Comparison of ENCODE assay signal across 28 cellular contexts in genomic region chr3:193028283-193028682, GRCh38.
"Had no signal": no experiment of that assay in that cellular context is flagged by ENCODE, and none has a peak within 500 bp of the region (broad histone marks: within the 10 kb centered on the region; RNA-seq: fewer than 3 reads in every experiment).

No MANE protein-coding gene starts in this region.

- H3K4me3 ChIP-seq: ovary, psoas muscle, right lobe of liver, sigmoid colon, stomach, thoracic aorta, thyroid gland, transverse colon, upper lobe of right lung, uterus had no signal

- H3K9me3 Mint-ChIP-seq: naive thymus-derived CD4-positive, alpha-beta T cell; natural killer cell; nephron; stimulated activated effector memory CD8-positive, alpha-beta T cell treated with anti-CD3 and anti-CD28 coated beads, Interleukin-12 subunit alpha, Interleukin-12 subunit beta, amount 100 ng/mL, for 72 hours; stimulated activated naive B cell treated with anti-CD40 and anti-IgM and Interleukin-4, amounts not matched to agents 10 μg/mL and 1 μg/mL and 100 μg/mL, for 72 hours; stimulated activated naive CD8-positive, alpha-beta T cell treated with anti-CD3 and anti-CD28 coated beads, Interleukin-15, Interleukin-2, amounts not matched to agents 100 ng/mL and 50 ng/mL, for 24 hours; type B pancreatic cell had no signal

- H3K4me1 ChIP-seq: parathyroid adenoma, psoas muscle, right lobe of liver, sigmoid colon, stomach, thyroid gland, transverse colon, upper lobe of right lung, uterus had no signal

- DNase-seq: naive thymus-derived CD4-positive, alpha-beta T cell; natural killer cell; occipital lobe; ovary; posterior cingulate gyrus; psoas muscle; right cardiac atrium; right lobe of liver; sigmoid colon; small intestine; stimulated activated CD4-positive, alpha-beta T cell treated with anti-CD3 and anti-CD28 coated beads, Interleukin-15, amount 100 ng/mL, for 24 hours; stimulated activated CD4-positive, alpha-beta T cell treated with anti-CD3 and anti-CD28 coated beads, Interleukin-2, amount 100 ng/mL, for 24 hours; stimulated activated CD4-positive, alpha-beta T cell treated with anti-CD3 and anti-CD28 coated beads, Interleukin-2, amount 100 ng/mL, for 48 hours; stimulated activated CD4-positive, alpha-beta T cell treated with anti-CD3 and anti-CD28 coated beads, Interleukin-4, amount 100 ng/mL, for 24 hours; stimulated activated naive B cell treated with anti-CD40 and anti-IgM and Interleukin-4, amounts not matched to agents 10 μg/mL and 1 μg/mL and 100 μg/mL, for 72 hours; stimulated activated naive CD4-positive, alpha-beta T cell treated with Interleukin-2 at 50 U/mL for 16 hours; stomach; thyroid gland; transverse colon; upper lobe of right lung; uterus had no signal

- H2AFZ ChIP-seq: parathyroid adenoma had no signal

- H3K27ac Mint-ChIP-seq: naive thymus-derived CD4-positive, alpha-beta T cell; natural killer cell; nephron; progenitor cell of endocrine pancreas; stimulated activated effector memory CD8-positive, alpha-beta T cell treated with anti-CD3 and anti-CD28 coated beads, Interleukin-12 subunit alpha, Interleukin-12 subunit beta, amount 100 ng/mL, for 72 hours; stimulated activated naive B cell treated with anti-CD40 and anti-IgM and Interleukin-4, amounts not matched to agents 10 μg/mL and 1 μg/mL and 100 μg/mL, for 72 hours; stimulated activated naive CD8-positive, alpha-beta T cell treated with anti-CD3 and anti-CD28 coated beads, Interleukin-15, Interleukin-2, amounts not matched to agents 100 ng/mL and 50 ng/mL, for 24 hours; type B pancreatic cell had no signal

- H3K27ac ChIP-seq: ovary, parathyroid adenoma, psoas muscle, right lobe of liver, sigmoid colon, stomach, thoracic aorta, thyroid gland, transverse colon, upper lobe of right lung, uterus had no signal

- H3K9ac ChIP-seq: parathyroid adenoma had no signal

- H3K4me3 Mint-ChIP-seq: naive thymus-derived CD4-positive, alpha-beta T cell; natural killer cell; nephron; stimulated activated effector memory CD8-positive, alpha-beta T cell treated with anti-CD3 and anti-CD28 coated beads, Interleukin-12 subunit alpha, Interleukin-12 subunit beta, amount 100 ng/mL, for 72 hours; stimulated activated naive B cell treated with anti-CD40 and anti-IgM and Interleukin-4, amounts not matched to agents 10 μg/mL and 1 μg/mL and 100 μg/mL, for 72 hours; stimulated activated naive CD8-positive, alpha-beta T cell treated with anti-CD3 and anti-CD28 coated beads, Interleukin-15, Interleukin-2, amounts not matched to agents 100 ng/mL and 50 ng/mL, for 24 hours; type B pancreatic cell had no signal

- H3K9me3 ChIP-seq: ovary, psoas muscle, right lobe of liver, sigmoid colon, stomach, thoracic aorta, thyroid gland, transverse colon, upper lobe of right lung, uterus had no signal

- ATAC-seq: naive thymus-derived CD4-positive, alpha-beta T cell; natural killer cell; psoas muscle; right cardiac atrium; right lobe of liver; stimulated activated effector memory CD8-positive, alpha-beta T cell treated with anti-CD3 and anti-CD28 coated beads, Interleukin-12 subunit alpha, Interleukin-12 subunit beta, amount 100 ng/mL, for 72 hours; stimulated activated naive B cell treated with anti-CD40 and anti-IgM and Interleukin-4, amounts not matched to agents 10 μg/mL and 1 μg/mL and 100 μg/mL, for 72 hours; upper lobe of right lung had no signal

- H3K4me1 Mint-ChIP-seq: natural killer cell; nephron; stimulated activated effector memory CD8-positive, alpha-beta T cell treated with anti-CD3 and anti-CD28 coated beads, Interleukin-12 subunit alpha, Interleukin-12 subunit beta, amount 100 ng/mL, for 72 hours; stimulated activated naive B cell treated with anti-CD40 and anti-IgM and Interleukin-4, amounts not matched to agents 10 μg/mL and 1 μg/mL and 100 μg/mL, for 72 hours had no signal

- H3K36me3 ChIP-seq: ovary, right lobe of liver, sigmoid colon, stomach, thoracic aorta, thyroid gland, transverse colon, upper lobe of right lung, uterus had no signal

- H3K27me3 ChIP-seq: ovary, right lobe of liver, sigmoid colon, stomach, transverse colon, uterus had no signal

- H3K79me2 ChIP-seq: parathyroid adenoma had no signal

- H3K36me3 Mint-ChIP-seq: naive thymus-derived CD4-positive, alpha-beta T cell; natural killer cell; stimulated activated effector memory CD8-positive, alpha-beta T cell treated with anti-CD3 and anti-CD28 coated beads, Interleukin-12 subunit alpha, Interleukin-12 subunit beta, amount 100 ng/mL, for 72 hours; stimulated activated naive B cell treated with anti-CD40 and anti-IgM and Interleukin-4, amounts not matched to agents 10 μg/mL and 1 μg/mL and 100 μg/mL, for 72 hours; type B pancreatic cell had no signal
